In the genomic region with DNA sequence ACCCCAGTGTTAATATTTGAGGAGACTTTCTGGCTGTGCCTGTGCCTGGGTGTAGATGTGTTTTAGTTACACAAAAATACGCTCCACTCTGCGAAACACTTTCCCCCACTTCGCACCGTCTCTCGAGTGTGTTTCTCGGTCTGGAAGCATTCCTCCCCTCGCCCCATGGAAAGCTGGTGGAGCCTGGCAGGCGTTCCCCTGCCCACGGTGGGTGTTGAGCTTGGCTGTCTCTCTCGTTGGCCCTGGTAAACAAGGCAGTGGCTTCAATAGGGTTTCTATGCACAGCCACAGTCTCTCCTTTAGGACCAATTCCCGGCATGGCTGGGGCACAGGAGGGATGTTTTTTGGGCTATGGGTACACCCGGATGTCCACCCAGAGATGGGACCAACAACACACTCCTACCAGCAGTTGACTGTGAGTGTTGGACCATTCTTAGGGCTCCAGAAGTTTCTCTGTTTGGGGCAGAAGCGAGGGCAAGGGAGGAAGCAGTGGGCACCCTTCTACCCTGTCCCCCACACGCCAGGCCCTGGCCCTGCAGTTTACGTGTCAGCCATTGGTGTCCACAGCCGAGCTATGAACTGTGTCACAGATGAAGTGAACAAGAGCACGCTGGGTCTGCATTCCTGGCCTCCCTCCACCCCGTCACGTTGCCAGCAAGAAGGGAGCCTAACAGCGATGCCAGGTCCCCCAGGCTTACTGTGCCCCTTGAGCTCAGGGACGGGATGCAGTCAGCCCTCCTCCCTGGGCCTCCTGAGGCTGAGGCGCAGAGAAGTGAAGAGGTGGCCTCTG, we compare ENCODE assay signal across 16 cellular contexts. TPM values are rescaled to one million over a fixed set of nuclear protein-coding genes. Genes with fewer than 3 reads are reported as not detected.
DNase-seq lines count a peak whose midpoint lies in the region; ATAC-seq and TF ChIP-seq lines count a peak whose summit lies in the region.
"Had no signal": no experiment of that assay in that cellular context is flagged by ENCODE, and none has a peak within 500 bp of the region (broad histone marks: within the 10 kb centered on the region; RNA-seq: fewer than 3 reads in every experiment).

No MANE protein-coding gene starts in this region.

- CTCF ChIA-PET in activated CD4-positive, alpha-beta T cell treated with anti-CD3 and anti-CD28 coated beads, Interleukin-2, amount 10 ng/mL, durations not matched to agents 7 days and 5 days (lab: Charles Lee), result no interaction called here

- no peaks in the 10 kb centered on the region for H3K36me3 ChIP-seq in sigmoid colon

- H3K4me1 ChIP-seq in sigmoid colon, result no peaks in the 10 kb centered on the region

- peak overlapping the region; percentile 46 for H3K27ac Mint-ChIP-seq in activated CD4-positive, alpha-beta T cell treated with anti-CD3 and anti-CD28 coated beads, Interleukin-2, amount 10 ng/mL, durations not matched to agents 7 days and 5 days
- peak overlapping the region; percentile 63 to 91 (median 74) for H3K27ac Mint-ChIP-seq in brain

- no peak overlapping the region for H3K4me3 Mint-ChIP-seq in activated CD4-positive, alpha-beta T cell treated with anti-CD3 and anti-CD28 coated beads, Interleukin-2, amount 10 ng/mL, durations not matched to agents 7 days and 5 days
- H3K4me3 Mint-ChIP-seq in brain, result peak overlapping the region in 2 of 5 experiments; percentile 18 to 29

- no peaks in the 10 kb centered on the region for H3K36me3 Mint-ChIP-seq in activated CD4-positive, alpha-beta T cell treated with anti-CD3 and anti-CD28 coated beads, Interleukin-2, amount 10 ng/mL, durations not matched to agents 7 days and 5 days (ENCODE audit: low read depth)
- no peaks in the 10 kb centered on the region for H3K36me3 Mint-ChIP-seq in brain

- intact Hi-C loops in sigmoid colon (cut with DNase I), result no loop called here

- H3K27ac ChIP-seq in layer of hippocampus (ENCODE audit: low read depth, low read length) (peak overlapping the region; percentile 74), sigmoid colon (no peak overlapping the region)
- H3K27ac ChIP-seq: 22Rv1 had no signal

- H3K9me3 Mint-ChIP-seq in activated CD4-positive, alpha-beta T cell treated with anti-CD3 and anti-CD28 coated beads, Interleukin-2, amount 10 ng/mL, durations not matched to agents 7 days and 5 days, result no peaks in the 10 kb centered on the region
- H3K9me3 Mint-ChIP-seq in brain, result no peaks in the 10 kb centered on the region

- H3K27me3 Mint-ChIP-seq in activated CD4-positive, alpha-beta T cell treated with anti-CD3 and anti-CD28 coated beads, Interleukin-2, amount 10 ng/mL, durations not matched to agents 7 days and 5 days, result no peaks in the 10 kb centered on the region
- peaks cover 2% of the 10 kb centered on the region for H3K27me3 Mint-ChIP-seq in brain

- TF ChIP-seq EP300 in sigmoid colon (IDR thresholded peaks at IDR 0.05), result no peak

- POLR2A ChIA-PET in activated CD4-positive, alpha-beta T cell treated with anti-CD3 and anti-CD28 coated beads, Interleukin-2, amount 10 ng/mL, durations not matched to agents 7 days and 5 days (lab: Charles Lee), result no interaction called here

- WGBS in sigmoid colon, 2 donors, result 90 to 93% methylated on average over 22 of the region's 22 CpGs

- H3K27me3 ChIP-seq in layer of hippocampus (ENCODE audit: control insufficient read depth, insufficient read depth, low read length), result no peaks in the 10 kb centered on the region
- H3K27me3 ChIP-seq in sigmoid colon, result no peaks in the 10 kb centered on the region

- no peak for TF ChIP-seq CTCF in brain (conservative IDR thresholded peaks at IDR 0.05)
- no peak for TF ChIP-seq CTCF in sigmoid colon (IDR thresholded peaks at IDR 0.05)

- no peak for TF ChIP-seq POLR2A in sigmoid colon (IDR thresholded peaks at IDR 0.05)

- no peaks in the 10 kb centered on the region for H3K9me3 ChIP-seq in sigmoid colon

- ATAC-seq in GM21576 (IDR thresholded peaks at IDR 0.05; ENCODE audit: unreplicated experiment) (no peak), HG02571 (IDR thresholded peaks at IDR 0.05; ENCODE audit: unreplicated experiment) (no peak)
- ATAC-seq: HCT116 had no signal

- H3K4me3 ChIP-seq in sigmoid colon, result no peak overlapping the region

- no peak for DNase-seq in activated CD4-positive, alpha-beta T cell treated with anti-CD3 and anti-CD28 coated beads, Interleukin-2, amount 10 ng/mL, durations not matched to agents 7 days and 5 days
- DNase-seq in activated CD4-positive, alpha-beta T cell treated with anti-CD3 and anti-CD28 coated beads, Interleukin-2, amount 50 U/mL, for 1 hour, result no peak
- peak; percentile 54 for DNase-seq in superior temporal gyrus (ENCODE audit: extremely low spot score)
- DNase-seq in sigmoid colon, result no peak
- DNase-seq: DMS153, IMR-90, MV-4-11, NCI-H1436, NCI-H2029 treated with DMSO at 0.1 percent for 48 hours, NCI-H510A treated with DMSO at 0.1 percent for 48 hours had no signal

- peaks cover 3% of the 10 kb centered on the region for H3K4me1 Mint-ChIP-seq in activated CD4-positive, alpha-beta T cell treated with anti-CD3 and anti-CD28 coated beads, Interleukin-2, amount 10 ng/mL, durations not matched to agents 7 days and 5 days
- peaks cover 72% of the 10 kb centered on the region for H3K4me1 Mint-ChIP-seq in brain

RNA-seq across cellular contexts. Expression of a gene that starts 19.1 kb away (rescaled TPM):
- total RNA-seq in activated CD4-positive, alpha-beta T cell treated with anti-CD3 and anti-CD28 coated beads, Interleukin-2, amount 10 ng/mL, durations not matched to agents 7 days and 5 days, result 10 to 100 TPM; 58.2 to 70.4 TPM
- polyA plus RNA-seq in brain (ENCODE audit: insufficient read depth, low read depth, low replicate concordance) (34.7 TPM), sigmoid colon (10 to 100 TPM in 1 of 3 donors, 1 to 10 TPM in 2; 2.5 to 20.7 (median 4.2) TPM)
- total RNA-seq in sigmoid colon, result 10 to 100 TPM; 23.9 to 39.1 (median 26.2) TPM
